In the genomic region with DNA sequence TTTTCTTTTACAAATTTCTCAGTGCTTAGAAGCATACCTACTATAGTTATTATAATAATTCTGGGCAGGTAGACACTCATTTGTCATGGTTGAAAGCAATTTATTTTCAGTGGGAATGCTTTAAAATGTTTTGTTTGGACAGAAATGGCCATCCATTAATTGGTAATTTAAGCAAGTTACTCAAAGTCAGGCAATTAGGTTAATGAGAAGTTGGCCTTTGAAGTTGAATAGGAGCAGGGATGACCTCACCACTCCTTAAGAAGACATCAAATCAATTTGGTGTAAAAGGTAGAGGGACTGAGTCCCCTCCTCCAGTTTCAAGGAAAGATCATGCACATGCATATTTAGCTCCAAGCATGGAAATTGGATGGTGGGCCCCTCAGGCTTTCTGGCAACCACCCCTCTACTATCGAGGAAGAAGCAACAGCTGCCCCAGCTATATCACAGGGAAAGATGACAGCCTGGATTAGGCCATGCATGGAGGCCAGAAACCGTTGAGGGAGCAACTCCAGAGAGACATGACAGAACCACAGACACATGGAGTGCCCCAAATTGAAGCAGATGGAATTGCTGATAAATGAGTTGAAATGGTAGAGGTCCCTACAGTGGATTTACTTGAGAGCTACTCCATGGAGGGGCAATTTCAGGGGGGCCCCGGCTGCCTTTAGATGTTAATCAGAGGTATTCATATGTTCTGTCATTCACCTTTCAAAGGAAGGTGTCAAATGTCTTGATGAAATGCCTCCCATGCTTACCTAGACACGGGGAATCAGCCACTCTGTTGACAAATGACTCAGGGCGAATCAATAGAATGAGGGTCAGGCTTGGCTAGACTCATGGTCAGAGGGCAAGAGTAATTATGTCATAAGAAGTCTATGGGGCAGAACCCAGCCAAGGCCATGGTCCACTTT, we compare ENCODE assay signal across 20 cellular contexts. TPM values are rescaled to one million over a fixed set of nuclear protein-coding genes. Genes with fewer than 3 reads are reported as not detected.
DNase-seq lines count a peak whose midpoint lies in the region; ATAC-seq, FAIRE-seq and TF ChIP-seq lines count a peak whose summit lies in the region.
"Had no signal": no experiment of that assay in that cellular context is flagged by ENCODE, and none has a peak within 500 bp of the region (broad histone marks: within the 10 kb centered on the region; RNA-seq: fewer than 3 reads in every experiment).

No MANE protein-coding gene starts in this region.

- in situ Hi-C loops in HepG2 (cut with HindIII; ENCODE audit: extremely low pct_ligation_motif_present, low pct_unique_long_range_greater_than_20kb) = no loop called here

- FAIRE-seq in HepG2 (lab: Jason Lieb, UNC) = no peak
- FAIRE-seq: GM12878, GM18507 had no signal

- no peaks in the 10 kb centered on the region for H3K9me3 Mint-ChIP-seq in effector memory CD8-positive, alpha-beta T cell
- H3K9me3 Mint-ChIP-seq in endothelial cell (ENCODE audit: unreplicated experiment) = no peaks in the 10 kb centered on the region

- TF ChIP-seq EP300 in HepG2 (IDR thresholded peaks at IDR 0.05; ENCODE audit: low read depth in 2 of 2, low read length in 2 of 2) = 0 out of 4 replicates have a peak, but pooled peaks of 1 of the 2 experiments have one; percentile 6
- no peak for TF ChIP-seq EP300 in HepG2 (CRISPR knock-in tag; IDR thresholded peaks at IDR 0.05; ENCODE audit: borderline replicate concordance)

- H3K4me2 ChIP-seq in HepG2 (ENCODE audit: low read depth, low read length) = no peak overlapping the region

- ATAC-seq in HepG2 (peak; percentile 82), GM19467 (IDR thresholded peaks at IDR 0.05; ENCODE audit: unreplicated experiment) (no peak)
- ATAC-seq in effector memory CD8-positive, alpha-beta T cell (replicated peaks) = no peak
- ATAC-seq: GM12878, HCT116 had no signal

- no peak for TF ChIP-seq POLR2A in HepG2 (IDR thresholded peaks at IDR 0.05; ENCODE audit: insufficient read depth in 1 of 2, low read depth in 2 of 2, low read length in 2 of 2)

- CTCF ChIA-PET in HepG2 (lab: Yijun Ruan, JAX; ENCODE audit: low intra/inter-chr PET ratio, low total read pairs) = no interaction called here

- no peak overlapping the region for H3K27ac Mint-ChIP-seq in effector memory CD8-positive, alpha-beta T cell
- no peak overlapping the region for H3K27ac Mint-ChIP-seq in endothelial cell (ENCODE audit: unreplicated experiment)
- H3K27ac Mint-ChIP-seq: B cell; CD4-positive, alpha-beta memory T cell had no signal

- H3K4me3 Mint-ChIP-seq in effector memory CD8-positive, alpha-beta T cell = no peak overlapping the region
- H3K4me3 Mint-ChIP-seq in endothelial cell (ENCODE audit: unreplicated experiment) = no peak overlapping the region
- H3K4me3 Mint-ChIP-seq: B cell; CD4-positive, alpha-beta memory T cell had no signal

- no peak for TF ChIP-seq RAD21 in HepG2 (CRISPR knock-in tag; IDR thresholded peaks at IDR 0.05)

- peaks cover 47% of the 10 kb centered on the region for H3K4me1 ChIP-seq in SJCRH30
- H3K4me1 ChIP-seq in HepG2 (ENCODE audit: insufficient read depth, low read length) = no peaks in the 10 kb centered on the region
- H3K4me1 ChIP-seq: Peyer's patch had no signal

- intact Hi-C loops in HepG2 (cut with micrococcal nuclease; ENCODE audit: unreplicated experiment) = no loop called here

- peaks cover 19 to 42% of the 10 kb centered on the region in 2 donors for H3K27me3 Mint-ChIP-seq in effector memory CD8-positive, alpha-beta T cell
- peaks cover 6% of the 10 kb centered on the region for H3K27me3 Mint-ChIP-seq in endothelial cell (ENCODE audit: unreplicated experiment)

- H3K9ac ChIP-seq in HepG2 (ENCODE audit: insufficient read depth, low read depth, low read length) = no peak overlapping the region

- H3K27me3 ChIP-seq in SJCRH30 (no peaks in the 10 kb centered on the region; the same call in 1 of the 2 replicates), HepG2 (ENCODE audit: control insufficient read depth in 1 of 2, insufficient read depth in 2 of 2, low read length in 2 of 2) (peaks cover 2 to 32% of the 10 kb centered on the region in 2 experiments; a peak in 4 of 5 replicates)
- H3K27me3 ChIP-seq: Peyer's patch had no signal

- POLR2A ChIA-PET in HepG2 (lab: Yijun Ruan, JAX) = no interaction called here

- no peaks in the 10 kb centered on the region for H3K36me3 Mint-ChIP-seq in effector memory CD8-positive, alpha-beta T cell (ENCODE audit: insufficient read depth)
- no peaks in the 10 kb centered on the region for H3K36me3 Mint-ChIP-seq in endothelial cell (ENCODE audit: low read depth, unreplicated experiment)
- H3K36me3 Mint-ChIP-seq: CD4-positive, alpha-beta memory T cell had no signal

- TF ChIP-seq CTCF in HepG2 (CRISPR knock-in tag; IDR thresholded peaks at IDR 0.05) (no peak), endothelial cell (IDR thresholded peaks at IDR 0.05; ENCODE audit: unreplicated experiment) (no peak)

- DNase-seq in COLO668 (lab: John Stamatoyannopoulos, UW; ENCODE audit: unreplicated experiment) = peak; percentile 24
- DNase-seq in HCEC 1CT = peak; percentile 30
- DNase-seq in SJCRH30 = peak; percentile 96 to 98
- peak; percentile 19 for DNase-seq in HepG2 (ENCODE audit: low spot score)
- DNase-seq in DMS79 (lab: John Stamatoyannopoulos, UW) = no peak
- DNase-seq in effector memory CD8-positive, alpha-beta T cell = no peak
- no peak for DNase-seq in endothelial cell (ENCODE audit: low spot score)
- DNase-seq: CD4-positive, alpha-beta memory T cell; DMS 273 treated with DMSO at 0.1 percent for 48 hours; NCI-H1092; NCI-H2107; NCI-H748 treated with DMSO at 0.1 percent for 48 hours; Peyer's patch; SHP77 treated with DMSO at 0.1 percent for 48 hours had no signal

- 1% methylated on average over 5 of the region's 5 CpGs for WGBS in HepG2 (ENCODE audit: low lambda C conversion rate)

- no peak overlapping the region for H3K4me3 ChIP-seq in SJCRH30
- H3K4me3 ChIP-seq in HepG2 (replicated peaks in 1 of 3; ENCODE audit: insufficient read depth in 1 of 3, low read depth in 2 of 3, low read length in 3 of 3) = no peak overlapping the region
- H3K4me3 ChIP-seq: GM12878, Peyer's patch had no signal

- no peak overlapping the region for H2AFZ ChIP-seq in HepG2 (ENCODE audit: low read length)

- H3K9me3 ChIP-seq in SJCRH30 (replicated peaks) (peaks cover 1% of the 10 kb centered on the region; the same call in 1 of the 2 replicates), HepG2 (ENCODE audit: low read length) (no peaks in the 10 kb centered on the region)
- H3K9me3 ChIP-seq: Peyer's patch had no signal

- H3K27ac ChIP-seq in SJCRH30 = peak overlapping the region; percentile 89
- H3K27ac ChIP-seq in HepG2 (ENCODE audit: extremely low read length, insufficient read depth, low read length) = no peak overlapping the region
- H3K27ac ChIP-seq: Peyer's patch had no signal

- no TSS peak for BruUV-seq in HepG2 (replicated peaks; lab: Mats Ljungman, UMichigan)

- no peaks in the 10 kb centered on the region for H3K79me2 ChIP-seq in HepG2 (ENCODE audit: insufficient read depth, low read length)

- H3K36me3 ChIP-seq in SJCRH30 (no peaks in the 10 kb centered on the region), HepG2 (replicated peaks in 1 of 2; ENCODE audit: control insufficient read depth in 1 of 2, insufficient read depth in 2 of 2, low read length in 2 of 2) (no peaks in the 10 kb centered on the region)
- H3K36me3 ChIP-seq: Peyer's patch had no signal

- no peaks in the 10 kb centered on the region for H3K4me1 Mint-ChIP-seq in effector memory CD8-positive, alpha-beta T cell (ENCODE audit: low read depth in 2 of 2)
- H3K4me1 Mint-ChIP-seq in endothelial cell (ENCODE audit: unreplicated experiment) = peaks cover 4% of the 10 kb centered on the region
- H3K4me1 Mint-ChIP-seq: CD4-positive, alpha-beta memory T cell had no signal

- no peaks in the 10 kb centered on the region for H4K20me1 ChIP-seq in HepG2 (ENCODE audit: insufficient read depth, low read length)

TF ChIP-seq in HepG2, 621 proteins besides CTCF, POLR2A, EP300 and RAD21 (continues in another document):
- no peak for TF ChIP-seq ZNF569 (CRISPR knock-in tag; IDR thresholded peaks at IDR 0.05; ENCODE audit: borderline replicate concordance)

RNA-seq across cellular contexts. Expression of a gene that starts 26.7 kb away (rescaled TPM):
- total RNA-seq in SJCRH30 (2014; rRNA removed; shearing (Covaris generic)) = 15.4 and 17.0 TPM in 2 replicates
- total RNA-seq in HepG2 (2016; rRNA removed; fragmentation: Illumina TruSeq; extraction: Trizol) (0.06 and 0.35 TPM in 2 replicates), endothelial cell (ENCODE audit: unreplicated experiment) (1.4 TPM)
- total RNA-seq in HepG2 (2016; cell fraction: cytosol; rRNA removed; fragmentation: Illumina TruSeq; extraction: Trizol; ENCODE audit: low read depth) = 0.18 and 0.20 TPM in 2 replicates
- total RNA-seq in HepG2 (2016; cell fraction: insoluble cytoplasmic fraction; rRNA removed; fragmentation: Illumina TruSeq; extraction: Trizol) = 0.40 and 0.54 TPM in 2 replicates
- total RNA-seq in HepG2 (2016; cell fraction: membrane; rRNA removed; fragmentation: Illumina TruSeq; extraction: Trizol) = 0.31 and 0.40 TPM in 2 replicates
- 0.78 and 1.2 TPM in 2 replicates for total RNA-seq in HepG2 (2016; cell fraction: nucleus; rRNA removed; fragmentation: Illumina TruSeq; extraction: Trizol)
- polyA plus RNA-seq in HepG2 (2011; rRNA removed) = 0.20 and 0.30 TPM in 2 replicates
- polyA plus RNA-seq in HepG2 (2011; cell fraction: cytosol; rRNA removed) = 0.04 and 0.28 TPM in 2 replicates
- polyA plus RNA-seq in HepG2 (2011; cell fraction: nucleus; rRNA removed) = 0.66 and 0.69 TPM in 2 replicates
- polyA plus RNA-seq in HepG2 (2012) = 0.16 and 0.17 TPM in 2 replicates
- polyA plus RNA-seq in HepG2 (2016; cell fraction: cytosol; fragmentation: Illumina TruSeq; extraction: Trizol; ENCODE audit: low read depth) = 0.43 and 0.58 TPM in 2 replicates
- 0.22 and 0.24 TPM in 2 replicates for polyA plus RNA-seq in HepG2 (2016; cell fraction: insoluble cytoplasmic fraction; fragmentation: Illumina TruSeq; extraction: Trizol; ENCODE audit: low read depth)
- polyA plus RNA-seq in HepG2 (2016; cell fraction: membrane; fragmentation: Illumina TruSeq; extraction: Trizol; ENCODE audit: low read depth) = 0.40 TPM in 2 replicates
- 3.1 and 4.9 TPM in 2 replicates for polyA plus RNA-seq in HepG2 (2016; cell fraction: nucleus; fragmentation: Illumina TruSeq; extraction: Trizol; ENCODE audit: insufficient read depth, low read depth)
- 0.08 and 1.8 TPM in 2 replicates for polyA minus RNA-seq in HepG2 (2011; rRNA and poly(A)+ RNA removed; ENCODE audit: low replicate concordance)
- polyA minus RNA-seq in HepG2 (2011; cell fraction: cytosol; rRNA and poly(A)+ RNA removed) = not detected in 2 replicates
- 0.25 and 0.90 TPM in 2 replicates for polyA minus RNA-seq in HepG2 (2011; cell fraction: nucleus; rRNA and poly(A)+ RNA removed)
- total RNA-seq: HT-29 had no signal
- polyA plus RNA-seq: CD4-positive, alpha-beta memory T cell had no signal

Comparison
In these comparisons a context has a peak if more than half of its experiments do, and no peak if none do; other contexts are left out.
1. DNase-seq: peak in COLO668 (single experiment), HCEC 1CT (single experiment), SJCRH30 (2 of 2) and HepG2 (single experiment); none in DMS79 (single experiment), effector memory CD8-positive, alpha-beta T cell (0 of 3) and endothelial cell (single experiment).